ENCODE assay signal across 18 cellular contexts in the genomic region with DNA sequence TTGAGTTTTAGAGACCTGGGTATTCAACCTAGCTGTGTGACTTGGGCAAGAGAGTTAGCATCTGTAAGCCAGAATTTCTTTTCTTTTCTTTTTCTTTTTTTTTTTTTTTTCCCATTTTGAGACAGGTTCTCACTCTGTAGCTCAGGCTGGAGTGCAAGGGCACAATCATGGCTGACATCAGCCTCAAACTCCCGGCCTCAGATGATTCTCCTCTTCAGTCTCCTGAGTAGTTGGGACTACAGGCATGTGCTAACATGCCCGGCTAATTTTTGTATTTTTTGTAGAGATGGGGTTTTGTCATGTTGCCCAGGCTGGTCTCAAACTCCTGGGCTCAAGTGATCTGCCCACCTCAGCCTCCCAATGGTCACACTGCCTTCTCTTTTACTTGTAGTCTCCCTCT.
"Had no signal": no experiment of that assay in that cellular context is flagged by ENCODE, and none has a peak within 500 bp of the region (broad histone marks: within the 10 kb centered on the region; RNA-seq: fewer than 3 reads in every experiment).

No MANE protein-coding gene starts in this region.

- H3K27me3 ChIP-seq: neutrophil, thyroid gland had no signal

- H3K4me3 Mint-ChIP-seq: activated CD4-positive, alpha-beta T cell treated with anti-CD3 and anti-CD28 coated beads, Interleukin-2, amount 10 ng/mL, durations not matched to agents 7 days and 5 days; activated naive CD8-positive, alpha-beta T cell treated with anti-CD3 and anti-CD28 coated beads, Interleukin-2, amount 10 ng/mL, durations not matched to agents 7 days and 5 days; dendritic cell treated with granulocyte-macrophage colony-stimulating factor and Interleukin-4, amounts not matched to agents 40 ng/mL and 50 ng/mL, for 4 days; stimulated activated memory B cell treated with anti-CD40 and anti-IgM and Interleukin-4, amounts not matched to agents 10 μg/mL and 1 μg/mL and 100 μg/mL, for 72 hours had no signal

- H3K27ac Mint-ChIP-seq: activated CD4-positive, alpha-beta T cell treated with anti-CD3 and anti-CD28 coated beads, Interleukin-2, amount 10 ng/mL, durations not matched to agents 7 days and 5 days; activated naive CD8-positive, alpha-beta T cell treated with anti-CD3 and anti-CD28 coated beads, Interleukin-2, amount 10 ng/mL, durations not matched to agents 7 days and 5 days; dendritic cell treated with granulocyte-macrophage colony-stimulating factor and Interleukin-4, amounts not matched to agents 40 ng/mL and 50 ng/mL, for 4 days; stimulated activated memory B cell treated with anti-CD40 and anti-IgM and Interleukin-4, amounts not matched to agents 10 μg/mL and 1 μg/mL and 100 μg/mL, for 72 hours had no signal

- H3K9me3 ChIP-seq: mucosa of descending colon, neutrophil, thyroid gland had no signal

- FAIRE-seq: islet of Langerhans, urothelium cell line had no signal

- H3K27me3 Mint-ChIP-seq: activated CD4-positive, alpha-beta T cell treated with anti-CD3 and anti-CD28 coated beads, Interleukin-2, amount 10 ng/mL, durations not matched to agents 7 days and 5 days; activated naive CD8-positive, alpha-beta T cell treated with anti-CD3 and anti-CD28 coated beads, Interleukin-2, amount 10 ng/mL, durations not matched to agents 7 days and 5 days; dendritic cell treated with granulocyte-macrophage colony-stimulating factor and Interleukin-4, amounts not matched to agents 40 ng/mL and 50 ng/mL, for 4 days; naive thymus-derived CD4-positive, alpha-beta T cell; stimulated activated memory B cell treated with anti-CD40 and anti-IgM and Interleukin-4, amounts not matched to agents 10 μg/mL and 1 μg/mL and 100 μg/mL, for 72 hours had no signal

- H3K4me1 ChIP-seq: thyroid gland had no signal

- H3K27ac ChIP-seq: neutrophil, parathyroid adenoma, thyroid gland had no signal

- H3K9ac ChIP-seq: parathyroid adenoma had no signal

- DNase-seq: activated CD4-positive, alpha-beta T cell treated with anti-CD3 and anti-CD28 coated beads, Interleukin-2, amount 10 ng/mL, durations not matched to agents 7 days and 5 days; activated effector memory CD4-positive, alpha-beta T cell treated with anti-CD3 and anti-CD28 coated beads, Interleukin-2, amount 50 U/mL, for 16 hours; activated naive CD8-positive, alpha-beta T cell treated with anti-CD3 and anti-CD28 coated beads, Interleukin-2, amount 10 ng/mL, durations not matched to agents 7 days and 5 days; anterior cingulate cortex; cerebellar nuclear complex; effector memory CD4-positive, alpha-beta T cell; left colon; mucosa of descending colon; naive thymus-derived CD4-positive, alpha-beta T cell; thyroid gland had no signal

- H3K9me3 Mint-ChIP-seq: activated CD4-positive, alpha-beta T cell treated with anti-CD3 and anti-CD28 coated beads, Interleukin-2, amount 10 ng/mL, durations not matched to agents 7 days and 5 days; dendritic cell treated with granulocyte-macrophage colony-stimulating factor and Interleukin-4, amounts not matched to agents 40 ng/mL and 50 ng/mL, for 4 days had no signal

- ATAC-seq: left colon; mucosa of descending colon; naive thymus-derived CD4-positive, alpha-beta T cell; SK-N-SH treated with all-trans-retinoic acid at 6 μM for 48 hours; stimulated activated memory B cell treated with anti-CD40 and anti-IgM and Interleukin-4, amounts not matched to agents 10 μg/mL and 1 μg/mL and 100 μg/mL, for 72 hours had no signal

- H3K4me3 ChIP-seq: lung, mucosa of descending colon, thyroid gland had no signal
